16 cellular contexts compared by ENCODE assay signal in genomic region chrX:136209751-136210150, GRCh38. TPM values are rescaled to one million over a fixed set of nuclear protein-coding genes. Genes with fewer than 3 reads are reported as not detected.
DNase-seq lines count a peak whose midpoint lies in the region; ATAC-seq, FAIRE-seq and TF ChIP-seq lines count a peak whose summit lies in the region.
"Had no signal": no experiment of that assay in that cellular context is flagged by ENCODE, and none has a peak within 500 bp of the region (broad histone marks: within the 10 kb centered on the region; RNA-seq: fewer than 3 reads in every experiment).

No MANE protein-coding gene starts in this region.

- intact Hi-C loops in lower lobe of right lung (cut with DNase I): no loop called here

- FAIRE-seq in HTR-8/SVneo (lab: Jason Lieb, UNC): no peak
- FAIRE-seq: G401.6 had no signal

- H3K27ac Mint-ChIP-seq in HFFc6 (peak overlapping the region; percentile 9; the same call in 1 of the 2 replicates), T-helper 17 cell (peak overlapping the region; percentile 32)
- peak overlapping the region; percentile 68 for H3K27ac Mint-ChIP-seq in stimulated activated memory B cell treated with anti-CD40 and anti-IgM and Interleukin-4, amounts not matched to agents 10 μg/mL and 1 μg/mL and 100 μg/mL, for 72 hours
- H3K27ac Mint-ChIP-seq: activated naive CD8-positive, alpha-beta T cell treated with anti-CD3 and anti-CD28 coated beads, Interleukin-2, amount 50 U/mL, for 24 hours; CD8-positive, alpha-beta T cell had no signal

- H3K4me3 Mint-ChIP-seq in HFFc6 (no peak overlapping the region), T-helper 17 cell (no peak overlapping the region)
- no peak overlapping the region for H3K4me3 Mint-ChIP-seq in stimulated activated memory B cell treated with anti-CD40 and anti-IgM and Interleukin-4, amounts not matched to agents 10 μg/mL and 1 μg/mL and 100 μg/mL, for 72 hours
- H3K4me3 Mint-ChIP-seq: activated naive CD8-positive, alpha-beta T cell treated with anti-CD3 and anti-CD28 coated beads, Interleukin-2, amount 50 U/mL, for 24 hours; CD8-positive, alpha-beta T cell; naive thymus-derived CD4-positive, alpha-beta T cell had no signal

- TF ChIP-seq CTCF in HFFc6 (IDR thresholded peaks at IDR 0.05) (no peak), lower lobe of right lung (IDR thresholded peaks at IDR 0.05) (no peak)

- H3K9me3 Mint-ChIP-seq in HFFc6: no peaks in the 10 kb centered on the region
- H3K9me3 Mint-ChIP-seq in stimulated activated memory B cell treated with anti-CD40 and anti-IgM and Interleukin-4, amounts not matched to agents 10 μg/mL and 1 μg/mL and 100 μg/mL, for 72 hours: no peaks in the 10 kb centered on the region
- H3K9me3 Mint-ChIP-seq: activated naive CD8-positive, alpha-beta T cell treated with anti-CD3 and anti-CD28 coated beads, Interleukin-2, amount 50 U/mL, for 24 hours; CD8-positive, alpha-beta T cell; naive thymus-derived CD4-positive, alpha-beta T cell had no signal

- H3K4me1 Mint-ChIP-seq in HFFc6 (ENCODE audit: low read depth) (peaks cover 57% of the 10 kb centered on the region), T-helper 17 cell (peaks cover 6% of the 10 kb centered on the region)
- H3K4me1 Mint-ChIP-seq in stimulated activated memory B cell treated with anti-CD40 and anti-IgM and Interleukin-4, amounts not matched to agents 10 μg/mL and 1 μg/mL and 100 μg/mL, for 72 hours: peaks cover 31% of the 10 kb centered on the region

- H3K9me3 ChIP-seq in T-helper 17 cell (ENCODE audit: control insufficient read depth, low read length, poor library complexity, severe bottlenecking) (no peaks in the 10 kb centered on the region), lower lobe of right lung (no peaks in the 10 kb centered on the region)

- H3K36me3 Mint-ChIP-seq in HFFc6 (ENCODE audit: low read depth) (peaks cover 16% of the 10 kb centered on the region), T-helper 17 cell (ENCODE audit: low read depth) (no peaks in the 10 kb centered on the region)
- H3K36me3 Mint-ChIP-seq in stimulated activated memory B cell treated with anti-CD40 and anti-IgM and Interleukin-4, amounts not matched to agents 10 μg/mL and 1 μg/mL and 100 μg/mL, for 72 hours: no peaks in the 10 kb centered on the region

- H3K4me3 ChIP-seq in lower lobe of right lung: no peak overlapping the region

- ATAC-seq in T-helper 17 cell (no peak), lower lobe of right lung (no peak), HG03045 (IDR thresholded peaks at IDR 0.05; ENCODE audit: unreplicated experiment) (no peak)
- no peak for ATAC-seq in stimulated activated memory B cell treated with anti-CD40 and anti-IgM and Interleukin-4, amounts not matched to agents 10 μg/mL and 1 μg/mL and 100 μg/mL, for 72 hours

- H3K36me3 ChIP-seq in lower lobe of right lung: peaks cover 19% of the 10 kb centered on the region
- H3K36me3 ChIP-seq: brain microvascular endothelial cell had no signal

- H3K27ac ChIP-seq in lower lobe of right lung: peak overlapping the region; percentile 41
- H3K27ac ChIP-seq: brain microvascular endothelial cell had no signal

- DNase-seq in HFFc6 (no peak), T-helper 17 cell (no peak), lower lobe of right lung (no peak), RKO (ENCODE audit: low spot score) (no peak), HTR-8/SVneo (ENCODE audit: insufficient read length, low spot score) (no peak), NOMO-1 treated with DMSO at 0.1 percent for 48 hours (lab: John Stamatoyannopoulos, UW; ENCODE audit: unreplicated experiment) (no peak)
- DNase-seq: activated CD4-positive, CD25-positive, alpha-beta regulatory T cell treated with anti-CD3 and anti-CD28 coated beads, Interleukin-2, amount 50 U/mL, for 72 hours; activated gamma-delta T cell; NCI-H2171 had no signal

- H3K27me3 ChIP-seq in lower lobe of right lung (ENCODE audit: low read depth): no peaks in the 10 kb centered on the region
- H3K27me3 ChIP-seq: brain microvascular endothelial cell had no signal

- H3K27me3 Mint-ChIP-seq in HFFc6 (ENCODE audit: insufficient read depth): peaks cover 2% of the 10 kb centered on the region
- no peaks in the 10 kb centered on the region for H3K27me3 Mint-ChIP-seq in T-helper 17 cell
- H3K27me3 Mint-ChIP-seq in stimulated activated memory B cell treated with anti-CD40 and anti-IgM and Interleukin-4, amounts not matched to agents 10 μg/mL and 1 μg/mL and 100 μg/mL, for 72 hours: no peaks in the 10 kb centered on the region
- H3K27me3 Mint-ChIP-seq: activated naive CD8-positive, alpha-beta T cell treated with anti-CD3 and anti-CD28 coated beads, Interleukin-2, amount 50 U/mL, for 24 hours; naive thymus-derived CD4-positive, alpha-beta T cell had no signal

- peaks cover 17% of the 10 kb centered on the region for H3K4me1 ChIP-seq in lower lobe of right lung

RNA-seq across cellular contexts. Expression of gene MAP7D3, which starts 41.4 kb away (rescaled TPM):
- total RNA-seq in HFFc6 (2021; fragmentation: NEBNext Ultra II Directional; extraction: Animal tissue kit (Norgen Biotek cat#: 25700)): 10 to 100 TPM; 26.9 to 30.5 (median 28.7) TPM
- total RNA-seq in T-helper 17 cell (1 to 10 TPM; 6.0 to 6.7 TPM), lower lobe of right lung (8.2 TPM)

Comparison
In these comparisons a context has a peak if more than half of its experiments do, and no peak if none do; other contexts are left out.
1. H3K27ac Mint-ChIP-seq: peak in every context shown above with its lines; median percentile 68 in stimulated activated memory B cell treated with anti-CD40 and anti-IgM and Interleukin-4, amounts not matched to agents 10 μg/mL and 1 μg/mL and 100 μg/mL, for 72 hours; 32 in T-helper 17 cell; 9 in HFFc6.